ENCODE assay signal across 8 cellular contexts in genomic region chr17:57662644-57663308, GRCh38.
A peak's percentile ranks its signal among the peaks of the same experiment; 100 is the strongest.
DNase-seq lines count a peak whose midpoint lies in the region; ATAC-seq and TF ChIP-seq lines count a peak whose summit lies in the region.

No MANE protein-coding gene starts in this region.

- H3K27me3 Mint-ChIP-seq in CD4-positive, alpha-beta T cell: no peaks in the 10 kb centered on the region
- no peaks in the 10 kb centered on the region for H3K27me3 Mint-ChIP-seq in activated T-cell treated with anti-CD3 and anti-CD28 coated beads, Interleukin-2, amount 50 U/mL, for 72 hours (ENCODE audit: low read depth)

- peak; percentile 57 for ATAC-seq in CD4-positive, alpha-beta T cell (ENCODE audit: poor library complexity)
- peak; percentile 79 for ATAC-seq in HG03354 (IDR thresholded peaks at IDR 0.05; ENCODE audit: poor library complexity, severe bottlenecking, unreplicated experiment)
- ATAC-seq in activated T-cell treated with anti-CD3 and anti-CD28 coated beads, Interleukin-2, amount 50 U/mL, for 72 hours (replicated peaks in 1 of 2): peak in 1 of 2 donors; percentile 41

- H3K36me3 ChIP-seq in mucosa of stomach (ENCODE audit: control insufficient read depth, insufficient read depth, low read length): no peaks in the 10 kb centered on the region

- H3K4me1 ChIP-seq in mucosa of stomach (ENCODE audit: control insufficient read depth, insufficient read depth, low read length): peaks cover 16% of the 10 kb centered on the region

- no peak overlapping the region for H3K27ac Mint-ChIP-seq in CD4-positive, alpha-beta T cell
- no peak overlapping the region for H3K27ac Mint-ChIP-seq in activated T-cell treated with anti-CD3 and anti-CD28 coated beads, Interleukin-2, amount 50 U/mL, for 72 hours

- H3K4me3 Mint-ChIP-seq in CD4-positive, alpha-beta T cell: no peak overlapping the region
- no peak overlapping the region for H3K4me3 Mint-ChIP-seq in activated T-cell treated with anti-CD3 and anti-CD28 coated beads, Interleukin-2, amount 50 U/mL, for 72 hours

- no peak overlapping the region for H3K27ac ChIP-seq in CD4-positive, alpha-beta T cell (ENCODE audit: low read depth, low read length)

- CTCF ChIA-PET in CD4-positive, alpha-beta T cell (lab: Charles Lee): interaction anchor here (0.8 kb wide), 1 partner anchor 420 kb away, joined by 3 read pairs; no protein-coding TSS in a partner anchor

- peak in 5 of 10 experiments; percentile 4 to 30 (median 15) for DNase-seq in CD4-positive, alpha-beta T cell
- DNase-seq in NCI-H69 (lab: John Stamatoyannopoulos, UW): peak; percentile 100
- DNase-seq in activated T-cell treated with anti-CD3 and anti-CD28 coated beads, Interleukin-2, amount 50 U/mL, for 72 hours: peak; percentile 21 to 25
- DNase-seq in fibroblast of the aortic adventitia (ENCODE audit: low read depth): peak; percentile 97
- DNase-seq in superior temporal gyrus (ENCODE audit: extremely low spot score): peak; percentile 99
- no peak for DNase-seq in effector CD8-positive, alpha-beta T cell (lab: John Stamatoyannopoulos, UW)

- H3K9ac ChIP-seq in mucosa of stomach (ENCODE audit: low read length): peak overlapping the region; percentile 35

- H3K9me3 Mint-ChIP-seq in CD4-positive, alpha-beta T cell: no peaks in the 10 kb centered on the region
- no peaks in the 10 kb centered on the region for H3K9me3 Mint-ChIP-seq in activated T-cell treated with anti-CD3 and anti-CD28 coated beads, Interleukin-2, amount 50 U/mL, for 72 hours

- POLR2A ChIA-PET in CD4-positive, alpha-beta T cell (lab: Charles Lee): interaction anchor here (0.6 kb wide), 1 partner anchor 58 kb away, joined by 3 read pairs; no protein-coding TSS in a partner anchor

- no peaks in the 10 kb centered on the region for H3K4me1 Mint-ChIP-seq in CD4-positive, alpha-beta T cell (ENCODE audit: low read depth)
- no peaks in the 10 kb centered on the region for H3K4me1 Mint-ChIP-seq in activated T-cell treated with anti-CD3 and anti-CD28 coated beads, Interleukin-2, amount 50 U/mL, for 72 hours (ENCODE audit: low read depth)

- H3K27me3 ChIP-seq in CD4-positive, alpha-beta T cell (ENCODE audit: control insufficient read depth, insufficient read depth, low read length): no peaks in the 10 kb centered on the region
- no peaks in the 10 kb centered on the region for H3K27me3 ChIP-seq in mucosa of stomach (ENCODE audit: control insufficient read depth, insufficient read depth, low read length)

- peaks cover 12% of the 10 kb centered on the region for H3K36me3 Mint-ChIP-seq in CD4-positive, alpha-beta T cell (ENCODE audit: low read depth)
- no peaks in the 10 kb centered on the region for H3K36me3 Mint-ChIP-seq in activated T-cell treated with anti-CD3 and anti-CD28 coated beads, Interleukin-2, amount 50 U/mL, for 72 hours (ENCODE audit: insufficient read depth in 2 of 2)

- no peak for TF ChIP-seq CTCF in CD4-positive, alpha-beta T cell (IDR thresholded peaks at IDR 0.05)
- TF ChIP-seq CTCF in fibroblast of the aortic adventitia (IDR thresholded peaks at IDR 0.05; ENCODE audit: insufficient read depth, low read length): no peak

- H3K4me3 ChIP-seq in fibroblast of the aortic adventitia (ENCODE audit: low read depth, low read length) (peak overlapping the region; percentile 40), mucosa of stomach (ENCODE audit: low read length) (peak overlapping the region; percentile 42)

- H3K9me3 ChIP-seq in CD4-positive, alpha-beta T cell (ENCODE audit: control insufficient read depth, low read length): no peaks in the 10 kb centered on the region
- H3K9me3 ChIP-seq in mucosa of stomach (ENCODE audit: control insufficient read depth, low read length): no peaks in the 10 kb centered on the region

- intact Hi-C loops in CD4-positive, alpha-beta T cell (cut with DNase I, micrococcal nuclease): no loop called here
